8 cellular contexts compared by ENCODE assay signal in genomic region chr6:124964764-124965105, GRCh38. TPM values are rescaled to one million over a fixed set of nuclear protein-coding genes. Genes with fewer than 3 reads are reported as not detected.
A peak's percentile ranks its signal among the peaks of the same experiment; 100 is the strongest.
DNase-seq lines count a peak whose midpoint lies in the region; ATAC-seq and TF ChIP-seq lines count a peak whose summit lies in the region.
"Had no signal": no experiment of that assay in that cellular context is flagged by ENCODE, and none has a peak within 500 bp of the region (broad histone marks: within the 10 kb centered on the region; RNA-seq: fewer than 3 reads in every experiment).

No MANE protein-coding gene starts in this region.

- no peak overlapping the region for H2BK120ac ChIP-seq in mesenchymal stem cell (ENCODE audit: low read depth, low read length)

- no peak overlapping the region for H3K14ac ChIP-seq in mesenchymal stem cell (ENCODE audit: low read length in 2 of 2)

- DNase-seq in M059J (ENCODE audit: low read depth): peak; percentile 37
- no peak for DNase-seq in coronary artery (ENCODE audit: low spot score)
- no peak for DNase-seq in mesenchymal stem cell
- no peak for DNase-seq in transverse colon
- DNase-seq in NCI-H1092 (lab: John Stamatoyannopoulos, UW): no peak
- no peak for DNase-seq in cortex of kidney (lab: John Stamatoyannopoulos, UW)

- H3K4me3 ChIP-seq in coronary artery (peak overlapping the region; percentile 89), mesenchymal stem cell (ENCODE audit: insufficient read depth in 1 of 2, low read depth in 1 of 2, low read length in 2 of 2) (peak overlapping the region in 1 of 2 experiments; percentile 92), transverse colon (peak overlapping the region in 3 of 4 donors; percentile 87 to 96 (median 90))

- in situ Hi-C loops in transverse colon (cut with MboI; ENCODE audit: low pct_ligation_motif_present in 1 of 4, low pct_unique_long_range_greater_than_20kb in 1 of 4, low sequenced_read_pairs in 3 of 4): no loop called here

- intact Hi-C loops in transverse colon (cut with DNase I; ENCODE audit: low total_unique reads): loop anchor here (5.0 kb wide), 1 partner anchor 133 kb away; no protein-coding TSS in a partner anchor

- H3K9me3 ChIP-seq in mesenchymal stem cell (ENCODE audit: control insufficient read depth, low read length) (no peaks in the 10 kb centered on the region), transverse colon (no peaks in the 10 kb centered on the region)

- no peak overlapping the region for H3K4ac ChIP-seq in mesenchymal stem cell (ENCODE audit: low read depth in 1 of 2, low read length in 2 of 2)

- no peak overlapping the region for H4K8ac ChIP-seq in mesenchymal stem cell (ENCODE audit: low read length)

- no peak overlapping the region for H2BK15ac ChIP-seq in mesenchymal stem cell (ENCODE audit: low read depth, poor library complexity, severe bottlenecking)

- no peak for TF ChIP-seq EP300 in transverse colon (IDR thresholded peaks at IDR 0.05; ENCODE audit: low read depth)

- H3K4me1 ChIP-seq in mesenchymal stem cell (ENCODE audit: control insufficient read depth, insufficient read depth, low read depth, low read length) (peaks cover 4% of the 10 kb centered on the region), transverse colon (peaks cover 0 to 49% (median 15%) of the 10 kb centered on the region in 4 donors)

- H3K18ac ChIP-seq in mesenchymal stem cell (ENCODE audit: low read depth in 1 of 2, low read length in 2 of 2): no peak overlapping the region

- no peak for ATAC-seq in HG02763 (IDR thresholded peaks at IDR 0.05; ENCODE audit: unreplicated experiment)
- ATAC-seq: esophagus mucosa had no signal

- H3K27me3 ChIP-seq in mesenchymal stem cell (ENCODE audit: control insufficient read depth in 1 of 2, insufficient read depth in 1 of 2, low read length in 2 of 2) (no peaks in the 10 kb centered on the region), transverse colon (no peaks in the 10 kb centered on the region)

- H3K9ac ChIP-seq in mesenchymal stem cell (ENCODE audit: low read length): peak overlapping the region; percentile 90

- WGBS in mesenchymal stem cell: 79% methylated on average over 3 of the region's 3 CpGs
- WGBS in transverse colon (ENCODE audit: low coverage in 1 of 2), 2 donors: 63 to 67% methylated on average over 3 of the region's 3 CpGs

- H3K27ac ChIP-seq in coronary artery (peak overlapping the region; percentile 97 to 100), mesenchymal stem cell (ENCODE audit: low read length, poor library complexity, severe bottlenecking) (peak overlapping the region; percentile 69), transverse colon (peak overlapping the region; percentile 92 to 96 (median 94))

- H4K91ac ChIP-seq in mesenchymal stem cell (ENCODE audit: low read length): no peak overlapping the region

- no peak for TF ChIP-seq POLR2A in transverse colon (IDR thresholded peaks at IDR 0.05)

- no peak overlapping the region for H2AK5ac ChIP-seq in mesenchymal stem cell (ENCODE audit: low read length, severe bottlenecking)

- peak overlapping the region; percentile 58 for H3K4me2 ChIP-seq in mesenchymal stem cell (ENCODE audit: low read length, poor library complexity, severe bottlenecking)

- H3K23ac ChIP-seq in mesenchymal stem cell (ENCODE audit: low read length in 2 of 2): no peak overlapping the region

- no peak overlapping the region for H2AFZ ChIP-seq in mesenchymal stem cell (ENCODE audit: low read depth, low read length)

- peak overlapping the region; percentile 5 for H2BK5ac ChIP-seq in mesenchymal stem cell (ENCODE audit: low read depth, low read length, poor library complexity, severe bottlenecking)

- H2BK12ac ChIP-seq in mesenchymal stem cell (ENCODE audit: low read length in 2 of 2): no peak overlapping the region

- TF ChIP-seq CTCF in coronary artery (IDR thresholded peaks at IDR 0.05): no peak
- TF ChIP-seq CTCF in transverse colon (IDR thresholded peaks at IDR 0.05): no peak

- H3K36me3 ChIP-seq in mesenchymal stem cell (ENCODE audit: control insufficient read depth in 1 of 2, insufficient read depth in 2 of 2, low read depth in 1 of 2, low read length in 2 of 2): peaks cover 3 to 4% of the 10 kb centered on the region in 2 experiments
- no peaks in the 10 kb centered on the region for H3K36me3 ChIP-seq in transverse colon

- peaks cover 5% of the 10 kb centered on the region for H3K79me1 ChIP-seq in mesenchymal stem cell (replicated peaks; ENCODE audit: low read length, poor library complexity, severe bottlenecking)

RNA-seq across cellular contexts. Expression of gene RNF217, which starts 2.5 kb away (rescaled TPM):
- 10.6 and 12.0 TPM in 2 replicates for total RNA-seq in M059J (2014; rRNA removed; shearing (Covaris generic))
- 12.7 TPM for polyA plus RNA-seq in mesenchymal stem cell (2013, experiment 1 of 2)
- polyA plus RNA-seq in mesenchymal stem cell (2013, experiment 2 of 2): 12.3 TPM
- 10 to 100 TPM in 3 of 4 donors, 1 to 10 TPM in 1; 6.0 to 24.3 (median 16.0) TPM for total RNA-seq in transverse colon
